ENCODE assay signal across 22 cellular contexts in the genomic region with DNA sequence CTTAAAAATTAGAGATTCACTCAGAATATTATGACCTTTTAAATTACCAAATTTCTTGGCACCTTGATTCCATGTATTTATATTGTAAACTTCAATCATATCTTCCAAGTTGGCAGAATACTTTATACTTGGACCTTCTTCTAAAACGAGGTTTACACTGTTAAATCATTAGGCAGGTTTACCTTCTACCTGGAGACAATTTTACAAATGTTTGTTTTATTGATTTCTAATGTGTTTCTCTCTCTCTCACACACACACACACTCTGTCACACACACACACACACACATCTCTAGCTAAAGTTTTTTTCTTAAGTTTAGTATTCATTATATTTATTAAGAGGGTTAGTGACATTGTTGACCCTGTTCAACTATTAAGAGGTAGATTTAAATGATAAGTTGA.
DNase-seq lines count a peak whose midpoint lies in the region; ATAC-seq lines count a peak whose summit lies in the region.
"Had no signal": no experiment of that assay in that cellular context is flagged by ENCODE, and none has a peak within 500 bp of the region (broad histone marks: within the 10 kb centered on the region; RNA-seq: fewer than 3 reads in every experiment).

No MANE protein-coding gene starts in this region.

- no peaks in the 10 kb centered on the region for H3K36me3 Mint-ChIP-seq in activated CD4-positive, alpha-beta T cell treated with anti-CD3 and anti-CD28 coated beads, Interleukin-2, amount 10 ng/mL, durations not matched to agents 7 days and 5 days (ENCODE audit: low read depth)
- H3K36me3 Mint-ChIP-seq: CD14-positive monocyte; CD4-positive, alpha-beta memory T cell; CD4-positive, CD25-positive, alpha-beta regulatory T cell; CD8-positive, alpha-beta memory T cell had no signal

- no peak overlapping the region for H3K4me3 Mint-ChIP-seq in activated CD4-positive, alpha-beta T cell treated with anti-CD3 and anti-CD28 coated beads, Interleukin-2, amount 10 ng/mL, durations not matched to agents 7 days and 5 days
- H3K4me3 Mint-ChIP-seq: CD14-positive monocyte; CD4-positive, alpha-beta memory T cell; CD4-positive, CD25-positive, alpha-beta regulatory T cell; CD8-positive, alpha-beta memory T cell had no signal

- no peaks in the 10 kb centered on the region for H3K27me3 Mint-ChIP-seq in activated CD4-positive, alpha-beta T cell treated with anti-CD3 and anti-CD28 coated beads, Interleukin-2, amount 10 ng/mL, durations not matched to agents 7 days and 5 days
- H3K27me3 Mint-ChIP-seq: CD4-positive, alpha-beta memory T cell; CD4-positive, CD25-positive, alpha-beta regulatory T cell; CD8-positive, alpha-beta memory T cell had no signal

- H3K27ac Mint-ChIP-seq in activated CD4-positive, alpha-beta T cell treated with anti-CD3 and anti-CD28 coated beads, Interleukin-2, amount 10 ng/mL, durations not matched to agents 7 days and 5 days, result no peak overlapping the region
- H3K27ac Mint-ChIP-seq: CD14-positive monocyte; CD4-positive, alpha-beta memory T cell; CD4-positive, CD25-positive, alpha-beta regulatory T cell; CD8-positive, alpha-beta memory T cell had no signal

- H3K9me3 Mint-ChIP-seq in activated CD4-positive, alpha-beta T cell treated with anti-CD3 and anti-CD28 coated beads, Interleukin-2, amount 10 ng/mL, durations not matched to agents 7 days and 5 days, result peaks cover 13% of the 10 kb centered on the region

- DNase-seq in DMS 273 (lab: John Stamatoyannopoulos, UW; ENCODE audit: unreplicated experiment) (peak; percentile 58), DMS 273 treated with DMSO at 0.1 percent for 48 hours (lab: John Stamatoyannopoulos, UW) (peak; percentile 75), left lobe of liver (ENCODE audit: low spot score) (no peak), SKM-1 (lab: John Stamatoyannopoulos, UW; ENCODE audit: unreplicated experiment) (no peak), germinal center (ENCODE audit: low spot score) (no peak)
- DNase-seq in activated CD4-positive, alpha-beta T cell treated with anti-CD3 and anti-CD28 coated beads, Interleukin-2, amount 10 ng/mL, durations not matched to agents 7 days and 5 days, result no peak
- DNase-seq: 8988T; ACHN; BE2C; C1 segment of cervical spinal cord; CD4-positive, alpha-beta memory T cell; CD4-positive, CD25-positive, alpha-beta regulatory T cell; CD8-positive, alpha-beta memory T cell; COR-L47; DMS153; DMS53; DMS79; DND-41; EL; GDM1 had no signal

- CTCF ChIA-PET in activated CD4-positive, alpha-beta T cell treated with anti-CD3 and anti-CD28 coated beads, Interleukin-2, amount 10 ng/mL, durations not matched to agents 7 days and 5 days (lab: Charles Lee), result no interaction called here

- no peaks in the 10 kb centered on the region for H3K4me1 Mint-ChIP-seq in activated CD4-positive, alpha-beta T cell treated with anti-CD3 and anti-CD28 coated beads, Interleukin-2, amount 10 ng/mL, durations not matched to agents 7 days and 5 days
- H3K4me1 Mint-ChIP-seq: CD14-positive monocyte; CD4-positive, alpha-beta memory T cell; CD4-positive, CD25-positive, alpha-beta regulatory T cell; CD8-positive, alpha-beta memory T cell had no signal

- peak; percentile 69 for ATAC-seq in left lobe of liver
- ATAC-seq: GM12878 had no signal

- POLR2A ChIA-PET in activated CD4-positive, alpha-beta T cell treated with anti-CD3 and anti-CD28 coated beads, Interleukin-2, amount 10 ng/mL, durations not matched to agents 7 days and 5 days (lab: Charles Lee), result no interaction called here

Comparison
In these comparisons a context has a peak if more than half of its experiments do, and no peak if none do; other contexts are left out.
1. DNase-seq: peak in DMS 273 (single experiment) and DMS 273 treated with DMSO at 0.1 percent for 48 hours (single experiment); none in left lobe of liver (single experiment), activated CD4-positive, alpha-beta T cell treated with anti-CD3 and anti-CD28 coated beads, Interleukin-2, amount 10 ng/mL, durations not matched to agents 7 days and 5 days (single experiment), SKM-1 (single experiment) and germinal center (single experiment).